In genomic region chr2:73892631-73893329, GRCh38 we compare ENCODE assay signal across 15 cellular contexts. TPM values are rescaled to one million over a fixed set of nuclear protein-coding genes. Genes with fewer than 3 reads are reported as not detected.
DNase-seq lines count a peak whose midpoint lies in the region; ATAC-seq and TF ChIP-seq lines count a peak whose summit lies in the region.
"Had no signal": no experiment of that assay in that cellular context is flagged by ENCODE, and none has a peak within 500 bp of the region (broad histone marks: within the 10 kb centered on the region; RNA-seq: fewer than 3 reads in every experiment).

Gene ACTG2 (plus strand): TSS chr2:73893008. CDS start chr2:73901312, 8,304 bp downstream.

- H3K4me1 ChIP-seq in colonic mucosa (no peaks in the 10 kb centered on the region), mucosa of rectum (ENCODE audit: control insufficient read depth in 2 of 2, insufficient read depth in 2 of 2, low read length in 2 of 2) (peaks cover 0 to 3% of the 10 kb centered on the region in 2 donors), transverse colon (peaks cover 0 to 3% (median 0%) of the 10 kb centered on the region in 4 donors)

- H3K9me3 ChIP-seq in colonic mucosa (no peaks in the 10 kb centered on the region), mucosa of rectum (ENCODE audit: control insufficient read depth in 2 of 2, low read length in 2 of 2) (no peaks in the 10 kb centered on the region), transverse colon (no peaks in the 10 kb centered on the region)

- peak within 1 kb of the TSS; percentile 28 for H3K4me3 ChIP-seq in colonic mucosa
- H3K4me3 ChIP-seq in mucosa of rectum (ENCODE audit: low read length in 2 of 2): peak within 1 kb of the TSS; percentile 2 to 72
- peak within 1 kb of the TSS; percentile 20 to 42 (median 34) for H3K4me3 ChIP-seq in transverse colon

- peak; percentile 54 for TF ChIP-seq EP300 in transverse colon (IDR thresholded peaks at IDR 0.05; ENCODE audit: low read depth)

- peak; percentile 62 for TF ChIP-seq POLR2A in transverse colon (IDR thresholded peaks at IDR 0.05)

- H3K9ac ChIP-seq in colonic mucosa (ENCODE audit: low read depth in 2 of 2, low read length in 2 of 2): peak within 1 kb of the TSS; percentile 47 to 61
- peak within 1 kb of the TSS; percentile 10 to 33 for H3K9ac ChIP-seq in mucosa of rectum (ENCODE audit: low read depth in 1 of 2, low read length in 2 of 2)

- in situ Hi-C loops in transverse colon (cut with MboI; ENCODE audit: low pct_ligation_motif_present in 1 of 4, low pct_unique_long_range_greater_than_20kb in 1 of 4, low sequenced_read_pairs in 3 of 4): no loop called here

- WGBS in transverse colon (ENCODE audit: low coverage in 1 of 2), 2 donors: 66 to 67% methylated on average over 1 to 15 of the region's 15 CpGs

- no peak for DNase-seq in T-helper 1 cell
- no peak for DNase-seq in colonic mucosa
- DNase-seq in transverse colon: peak; percentile 28
- DNase-seq in H4 (ENCODE audit: low spot score): no peak
- DNase-seq in NCI-H2196 treated with DMSO at 0.1 percent for 48 hours (lab: John Stamatoyannopoulos, UW; ENCODE audit: unreplicated experiment): no peak
- DNase-seq: activated CD4-positive, alpha-beta memory T cell treated with anti-CD3 and anti-CD28 coated beads, Interleukin-2, amount 10 ng/mL, durations not matched to agents 7 days and 5 days; activated naive CD8-positive, alpha-beta T cell treated with anti-CD3 and anti-CD28 coated beads, Interleukin-2, amount 10 ng/mL, durations not matched to agents 7 days and 5 days; DMS 273 treated with DMSO at 0.1 percent for 48 hours; NCI-H1930; stimulated activated CD4-positive, alpha-beta T cell treated with anti-CD3 and anti-CD28 coated beads, Interleukin-15, amount 100 ng/mL, for 24 hours had no signal

- H3K36me3 ChIP-seq in colonic mucosa (no peaks in the 10 kb centered on the region), mucosa of rectum (ENCODE audit: control insufficient read depth in 2 of 2, insufficient read depth in 2 of 2, low read length in 2 of 2) (no peaks in the 10 kb centered on the region), transverse colon (no peaks in the 10 kb centered on the region)

- H3K36me3 Mint-ChIP-seq in T-helper 1 cell treated with Interleukin-12 subunit alpha and Interleukin-12 subunit beta and Interleukin-4 antibody, amounts not matched to agents 30 μg/mL and 1 μg/mL, for 36 hours (ENCODE audit: low read depth): no peaks in the 10 kb centered on the region
- H3K36me3 Mint-ChIP-seq: activated naive CD8-positive, alpha-beta T cell treated with anti-CD3 and anti-CD28 coated beads, Interleukin-2, amount 10 ng/mL, durations not matched to agents 7 days and 5 days; natural killer cell treated with Interleukin-12 subunit alpha and Interleukin-12 subunit beta and Interleukin-15 and Interleukin-18, amount 100 ng/mL, for 72 hours had no signal

- H3K9me3 Mint-ChIP-seq in T-helper 1 cell treated with Interleukin-12 subunit alpha and Interleukin-12 subunit beta and Interleukin-4 antibody, amounts not matched to agents 30 μg/mL and 1 μg/mL, for 36 hours: no peaks in the 10 kb centered on the region
- H3K9me3 Mint-ChIP-seq: activated CD4-positive, alpha-beta memory T cell treated with anti-CD3 and anti-CD28 coated beads, Interleukin-2, amount 10 ng/mL, durations not matched to agents 7 days and 5 days; activated naive CD8-positive, alpha-beta T cell treated with anti-CD3 and anti-CD28 coated beads, Interleukin-2, amount 10 ng/mL, durations not matched to agents 7 days and 5 days had no signal

- H3K4me1 Mint-ChIP-seq in T-helper 1 cell treated with Interleukin-12 subunit alpha and Interleukin-12 subunit beta and Interleukin-4 antibody, amounts not matched to agents 30 μg/mL and 1 μg/mL, for 36 hours (ENCODE audit: low read depth): peaks cover 31% of the 10 kb centered on the region

- H3K27me3 ChIP-seq in colonic mucosa: no peaks in the 10 kb centered on the region
- H3K27me3 ChIP-seq in mucosa of rectum (ENCODE audit: control insufficient read depth in 2 of 2, insufficient read depth in 2 of 2, low read length in 2 of 2): no peaks in the 10 kb centered on the region
- H3K27me3 ChIP-seq in transverse colon: no peaks in the 10 kb centered on the region

- H3K27ac Mint-ChIP-seq in T-helper 1 cell treated with Interleukin-12 subunit alpha and Interleukin-12 subunit beta and Interleukin-4 antibody, amounts not matched to agents 30 μg/mL and 1 μg/mL, for 36 hours: peak within 1 kb of the TSS; percentile 1
- H3K27ac Mint-ChIP-seq: activated CD4-positive, alpha-beta memory T cell treated with anti-CD3 and anti-CD28 coated beads, Interleukin-2, amount 10 ng/mL, durations not matched to agents 7 days and 5 days had no signal

- no peaks in the 10 kb centered on the region for H3K27me3 Mint-ChIP-seq in T-helper 1 cell treated with Interleukin-12 subunit alpha and Interleukin-12 subunit beta and Interleukin-4 antibody, amounts not matched to agents 30 μg/mL and 1 μg/mL, for 36 hours (ENCODE audit: low read depth)
- H3K27me3 Mint-ChIP-seq: activated naive CD8-positive, alpha-beta T cell treated with anti-CD3 and anti-CD28 coated beads, Interleukin-2, amount 10 ng/mL, durations not matched to agents 7 days and 5 days; natural killer cell treated with Interleukin-12 subunit alpha and Interleukin-12 subunit beta and Interleukin-15 and Interleukin-18, amount 100 ng/mL, for 72 hours had no signal

- ATAC-seq in HG03039 (IDR thresholded peaks at IDR 0.05; ENCODE audit: unreplicated experiment): no peak
- ATAC-seq: natural killer cell treated with Interleukin-12 subunit alpha and Interleukin-12 subunit beta and Interleukin-15 and Interleukin-18, amount 100 ng/mL, for 72 hours had no signal

- intact Hi-C loops in colonic mucosa (cut with DNase I) (no loop called here), transverse colon (cut with DNase I; ENCODE audit: low total_unique reads) (loop anchor here (10.0 kb wide), 1 partner anchor 58 kb away; no protein-coding TSS in a partner anchor)

- H3K4me3 Mint-ChIP-seq in T-helper 1 cell treated with Interleukin-12 subunit alpha and Interleukin-12 subunit beta and Interleukin-4 antibody, amounts not matched to agents 30 μg/mL and 1 μg/mL, for 36 hours: no peak within 1 kb of the TSS
- H3K4me3 Mint-ChIP-seq: activated CD4-positive, alpha-beta memory T cell treated with anti-CD3 and anti-CD28 coated beads, Interleukin-2, amount 10 ng/mL, durations not matched to agents 7 days and 5 days had no signal

- TF ChIP-seq CTCF in colonic mucosa (IDR thresholded peaks at IDR 0.05): no peak
- no peak for TF ChIP-seq CTCF in transverse colon (IDR thresholded peaks at IDR 0.05)

- H3K27ac ChIP-seq in colonic mucosa: peak within 1 kb of the TSS; percentile 60
- H3K27ac ChIP-seq in mucosa of rectum (ENCODE audit: low read depth in 2 of 2, low read length in 2 of 2): peak within 1 kb of the TSS; percentile 77 to 81
- H3K27ac ChIP-seq in transverse colon: peak within 1 kb of the TSS; percentile 78 to 89 (median 88)

RNA-seq across cellular contexts. Expression of gene ACTG2, which starts in this region (rescaled TPM):
- total RNA-seq in colonic mucosa (1,000 to 10,000 TPM in 1 of 2 donors, 10 to 100 TPM in 1; 25.4 to 1,198 TPM), transverse colon (1,000 to 10,000 TPM in 1 of 4 donors, 100 to 1,000 TPM in 3; 394 to 3,499 (median 729) TPM)
- total RNA-seq in H4 (2014; rRNA removed; shearing (Covaris generic)): not detected in 2 replicates
- total RNA-seq: activated CD4-positive, alpha-beta memory T cell treated with anti-CD3 and anti-CD28 coated beads, Interleukin-2, amount 10 ng/mL, durations not matched to agents 7 days and 5 days; natural killer cell treated with Interleukin-12 subunit alpha and Interleukin-12 subunit beta and Interleukin-15 and Interleukin-18, amount 100 ng/mL, for 72 hours; T-helper 1 cell treated with Interleukin-12 subunit alpha and Interleukin-12 subunit beta and Interleukin-4 antibody, amounts not matched to agents 30 ng/mL and 1 ng/mL, for 36 hours had no signal

Comparison
In these comparisons a context has a peak if more than half of its experiments do, and no peak if none do; other contexts are left out.
1. RNA of gene ACTG2 (total RNA-seq): 25.4 to 1,198 TPM in colonic mucosa and 394 to 3,499 TPM in transverse colon; not detected in H4; every median in the first group is over 10 times any median in the second.
2. Peak in every context shown above with its lines, with median percentiles within 50 percentile points of each other: H3K27ac ChIP-seq and H3K4me3 ChIP-seq.